Comparison of ENCODE assay signal across 8 cellular contexts in the genomic region with DNA sequence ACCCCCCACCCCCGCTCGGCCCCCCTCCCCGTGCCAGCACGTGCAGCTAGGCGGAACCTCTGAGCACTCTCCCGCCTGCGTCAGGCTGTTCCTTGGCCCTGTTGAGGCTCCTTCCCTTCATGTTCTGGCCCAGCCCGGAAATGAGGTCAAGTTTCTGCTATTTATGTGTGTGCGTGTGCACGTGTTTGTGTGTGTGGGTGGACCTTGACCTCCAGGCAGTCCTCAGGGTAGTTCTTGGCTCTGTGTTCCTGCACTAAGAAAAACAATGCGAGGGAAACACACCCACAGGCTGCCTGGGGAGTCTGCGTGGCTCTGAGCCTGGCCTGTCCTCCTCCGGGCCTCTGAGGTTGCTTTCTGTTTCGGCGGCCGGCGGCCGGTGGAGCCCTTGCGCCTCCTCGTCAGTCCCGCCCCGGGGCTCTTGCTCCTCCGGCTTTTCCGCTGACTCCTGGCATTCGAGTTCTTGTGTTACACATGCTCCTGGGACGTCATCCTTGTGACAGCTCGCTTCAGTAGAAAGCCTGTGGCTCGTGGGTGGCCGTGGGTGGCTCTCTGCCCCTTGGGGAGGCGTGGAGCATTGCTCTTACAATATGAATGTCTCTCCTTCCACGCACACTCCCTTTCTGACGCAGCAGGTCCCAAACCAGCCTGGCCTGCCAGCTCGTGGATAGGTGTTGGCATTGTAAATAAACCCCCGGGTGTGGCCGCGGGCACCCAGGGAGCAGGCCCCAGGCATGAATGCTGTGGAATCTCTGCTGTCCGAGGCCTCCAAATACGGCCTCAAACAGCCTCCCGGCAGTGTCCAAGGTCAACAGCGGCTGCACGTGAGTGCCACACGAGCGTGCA. TPM values are rescaled to one million over a fixed set of nuclear protein-coding genes. Genes with fewer than 3 reads are reported as not detected.
DNase-seq lines count a peak whose midpoint lies in the region; ATAC-seq and TF ChIP-seq lines count a peak whose summit lies in the region.

No MANE protein-coding gene starts in this region.

- peak overlapping the region; percentile 84 for H3K4ac ChIP-seq in IMR-90 (ENCODE audit: low read depth, low read length)

- peak; percentile 49 for ATAC-seq in GM21529 (IDR thresholded peaks at IDR 0.05; ENCODE audit: unreplicated experiment)
- ATAC-seq in IMR-90 (ENCODE audit: low read depth), result peak; percentile 97
- peak; percentile 91 for ATAC-seq in lung (ENCODE audit: insufficient read depth, low FRiP score)

- peak overlapping the region; percentile 47 for H2AK9ac ChIP-seq in IMR-90 (replicated peaks; ENCODE audit: low read depth, low read length, poor library complexity)

- TF ChIP-seq CTCF in IMR-90 (conservative IDR thresholded peaks at IDR 0.05; ENCODE audit: low read depth, low read length) (no peak), lung (IDR thresholded peaks at IDR 0.05; ENCODE audit: control extremely low read depth, extremely low read depth) (no peak)

- peak overlapping the region; percentile 69 for H3K4me2 ChIP-seq in IMR-90 (ENCODE audit: low read depth, low read length)

- POLR2A ChIA-PET in IMR-90 (lab: Charles Lee; ENCODE audit: unreplicated experiment), result interaction anchor here (0.6 kb wide), 1 partner anchor 10 kb away, joined by 3 read pairs; a partner anchor contains a TSS

- H3K18ac ChIP-seq in IMR-90 (ENCODE audit: low read depth, low read length), result peak overlapping the region; percentile 43

- no peaks in the 10 kb centered on the region for H3K36me3 ChIP-seq in IMR-90 (ENCODE audit: control insufficient read depth, insufficient read depth, low read length)
- H3K36me3 ChIP-seq in lung (ENCODE audit: control insufficient read depth in 2 of 2, insufficient read depth in 2 of 2, low read length in 2 of 2), result peaks cover 0 to 11% of the 10 kb centered on the region in 2 donors

- dilution Hi-C loops in IMR-90 (cut with HindIII; ENCODE audit: low sequenced_read_pairs, unreplicated experiment), result no loop called here

- peak overlapping the region; percentile 30 for H3K9ac ChIP-seq in IMR-90 (ENCODE audit: low read depth, low read length)

- H2BK15ac ChIP-seq in IMR-90 (ENCODE audit: low read depth, low read length), result peak overlapping the region; percentile 13; the same call in 1 of the 3 replicates

- TF ChIP-seq POLR2A in IMR-90 (IDR thresholded peaks at IDR 0.05; ENCODE audit: low read depth, low read length), result peak; percentile 64

- peak overlapping the region; percentile 55 for H2BK5ac ChIP-seq in IMR-90 (ENCODE audit: low read depth, low read length, poor library complexity, severe bottlenecking)

- in situ Hi-C loops in IMR-90 (cut with MboI; ENCODE audit: low sequenced_read_pairs), result no loop called here

- peak overlapping the region; percentile 7 to 78; a peak in 3 of 4 replicates for H4K8ac ChIP-seq in IMR-90 (ENCODE audit: low read depth in 2 of 2, low read length in 2 of 2)

- peak overlapping the region; percentile 24 for H3K56ac ChIP-seq in IMR-90 (ENCODE audit: extremely low read depth, insufficient read depth, low read length)

- H3K9me3 ChIP-seq in IMR-90 (ENCODE audit: control insufficient read depth, insufficient read depth, low read length) (no peaks in the 10 kb centered on the region), lung (ENCODE audit: control insufficient read depth in 2 of 2, insufficient read depth in 1 of 2, low read length in 1 of 2) (peaks cover 0 to 2% of the 10 kb centered on the region in 2 donors)

- H3K4me3 ChIP-seq in IMR-90 (ENCODE audit: insufficient read depth, low read depth, low read length) (peak overlapping the region; percentile 23), lung (no peak overlapping the region)

- H3K14ac ChIP-seq in IMR-90 (replicated peaks; ENCODE audit: low read depth, low read length), result peak overlapping the region; percentile 49

- BruUV-seq in IMR-90 (replicated peaks; lab: Mats Ljungman, UMichigan), result no TSS peak

- DNase-seq in EH (ENCODE audit: low read depth) (peak; percentile 98), IMR-90 (peak; percentile 99), lung (ENCODE audit: low spot score) (peak; percentile 88), NCI-H2081 (lab: John Stamatoyannopoulos, UW) (no peak)
- DNase-seq in activated CD4-positive, alpha-beta T cell treated with anti-CD3 and anti-CD28 coated beads, Interleukin-2, amount 50 U/mL, for 4 hours, result peak; percentile 52 to 54
- DNase-seq in effector CD4-positive, alpha-beta T cell, result peak; percentile 53
- DNase-seq in stimulated activated CD4-positive, alpha-beta T cell treated with anti-CD3 and anti-CD28 coated beads, TNF-alpha, amount 100 ng/mL, for 1 hour (ENCODE audit: low read depth in 3 of 3, low spot score in 1 of 3), result peak; percentile 18 to 41 (median 25)

- H4K20me1 ChIP-seq in IMR-90 (ENCODE audit: insufficient read depth, low read length), result no peaks in the 10 kb centered on the region

- peaks cover 5% of the 10 kb centered on the region; the same call in 1 of the 2 replicates for H3K9me1 ChIP-seq in IMR-90 (ENCODE audit: insufficient read depth, low read length)

- no peaks in the 10 kb centered on the region for H3K79me1 ChIP-seq in IMR-90 (ENCODE audit: low read depth in 1 of 2, low read length in 2 of 2)

- H3K23ac ChIP-seq in IMR-90 (ENCODE audit: low read depth, low read length), result peak overlapping the region; percentile 10; the same call in 1 of the 2 replicates

- 27% methylated on average over 21 of the region's 43 CpGs; no CpG with 5 or more reads in 1 of the 2 experiments for WGBS in IMR-90 (ENCODE audit: extremely low coverage in 2 of 2, insufficient read length in 1 of 2), 2 experiments
- WGBS in lung, 2 donors, result 16 to 24% methylated on average over 38 to 43 of the region's 43 CpGs

- H2BK20ac ChIP-seq in IMR-90 (ENCODE audit: low read depth, low read length), result peak overlapping the region; percentile 58

- H3K4me1 ChIP-seq in IMR-90 (ENCODE audit: control insufficient read depth, insufficient read depth, low read length) (peaks cover 13% of the 10 kb centered on the region; the same call in 1 of the 2 replicates), lung (ENCODE audit: control insufficient read depth in 2 of 2, insufficient read depth in 2 of 2, low read length in 2 of 2) (peaks cover 0 to 38% of the 10 kb centered on the region in 2 donors)

- TF ChIP-seq RAD21 in IMR-90 (IDR thresholded peaks at IDR 0.05; ENCODE audit: low read length), result no peak

- H3K27ac ChIP-seq in IMR-90 (ENCODE audit: insufficient read depth, low read length) (peak overlapping the region; percentile 70), lung (ENCODE audit: low read depth in 1 of 2, low read length in 1 of 2) (peak overlapping the region; percentile 71 to 95)

- peak overlapping the region; percentile 19; the same call in 1 of the 2 replicates for H4K5ac ChIP-seq in IMR-90 (ENCODE audit: low read depth, low read length)

- H2AFZ ChIP-seq in IMR-90 (replicated peaks; ENCODE audit: low read length, poor library complexity), result peak overlapping the region; percentile 86

- intact Hi-C loops in IMR-90 (cut with micrococcal nuclease), result no loop called here

- peak overlapping the region; percentile 53 for H4K91ac ChIP-seq in IMR-90 (ENCODE audit: insufficient read depth, low read depth, low read length)

- no peaks in the 10 kb centered on the region for H3K27me3 ChIP-seq in IMR-90 (ENCODE audit: control insufficient read depth, insufficient read depth, low read length)
- no peaks in the 10 kb centered on the region for H3K27me3 ChIP-seq in lung (ENCODE audit: control insufficient read depth, insufficient read depth)

- H2AK5ac ChIP-seq in IMR-90 (ENCODE audit: low read depth, low read length), result peak overlapping the region; percentile 94

- peak overlapping the region; percentile 61 for H2BK120ac ChIP-seq in IMR-90 (ENCODE audit: low read depth, low read length)

- CTCF ChIA-PET in IMR-90 (lab: Yijun Ruan, JAX), result no interaction called here

TF ChIP-seq in IMR-90, 13 proteins besides CTCF, POLR2A, EP300 and RAD21 (continues in another document):
- TF ChIP-seq SMC3 (IDR thresholded peaks at IDR 0.05; ENCODE audit: low read depth, low read length) (no peak), CHD1 (IDR thresholded peaks at IDR 0.05; ENCODE audit: low read depth, low read length) (no peak), RFX5 (IDR thresholded peaks at IDR 0.05; ENCODE audit: low read depth, low read length) (no peak), NFE2L2 (IDR thresholded peaks at IDR 0.05; ENCODE audit: low read depth, low read length) (0 out of 2 replicates have a peak, but pooled peaks have one; percentile 8), RCOR1 (IDR thresholded peaks at IDR 0.05; ENCODE audit: insufficient replicate concordance, low read length) (no peak), FOS (IDR thresholded peaks at IDR 0.05; ENCODE audit: low read depth, low read length) (no peak), MXI1 (IDR thresholded peaks at IDR 0.05; ENCODE audit: borderline replicate concordance, low read depth, low read length) (peak; percentile 57)
- TF ChIP-seq, protein P1, sequence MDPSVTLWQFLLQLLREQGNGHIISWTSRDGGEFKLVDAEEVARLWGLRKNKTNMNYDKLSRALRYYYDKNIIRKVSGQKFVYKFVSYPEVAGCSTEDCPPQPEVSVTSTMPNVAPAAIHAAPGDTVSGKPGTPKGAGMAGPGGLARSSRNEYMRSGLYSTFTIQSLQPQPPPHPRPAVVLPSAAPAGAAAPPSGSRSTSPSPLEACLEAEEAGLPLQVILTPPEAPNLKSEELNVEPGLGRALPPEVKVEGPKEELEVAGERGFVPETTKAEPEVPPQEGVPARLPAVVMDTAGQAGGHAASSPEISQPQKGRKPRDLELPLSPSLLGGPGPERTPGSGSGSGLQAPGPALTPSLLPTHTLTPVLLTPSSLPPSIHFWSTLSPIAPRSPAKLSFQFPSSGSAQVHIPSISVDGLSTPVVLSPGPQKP (IDR thresholded peaks at IDR 0.05; ENCODE audit: borderline replicate concordance, low read depth, low read length), result no peak

RNA-seq across cellular contexts. Expression of a gene that starts 10.0 kb away (rescaled TPM):
- total RNA-seq in IMR-90 (2012; rRNA removed), result 0.56 and 0.72 TPM in 2 replicates
- polyA plus RNA-seq in IMR-90 (2012; rRNA removed), result 1.1 and 1.5 TPM in 2 replicates
- 1.1 TPM in 2 replicates for polyA plus RNA-seq in IMR-90 (2012; cell fraction: cytosol; rRNA removed)
- polyA plus RNA-seq in IMR-90 (2012; cell fraction: nucleus; rRNA removed; ENCODE audit: low replicate concordance), result 2.1 and 5.3 TPM in 2 replicates
- 10 to 100 TPM in 1 of 2 donors, 1 to 10 TPM in 1; 4.7 to 49.6 TPM for total RNA-seq in lung
- polyA plus RNA-seq in lung, result 100 to 1,000 TPM in 1 of 2 donors, 10 to 100 TPM in 1; 35.3 to 152 TPM

RNA-seq across cellular contexts. Expression of a gene that starts 56.4 kb away (rescaled TPM):
- total RNA-seq in IMR-90 (2012; rRNA removed) (0.54 and 0.56 TPM in 2 replicates), lung (1 to 10 TPM in 1 of 2 donors, under 1 TPM in 1; 0.46 to 1.1 TPM)
- polyA plus RNA-seq in IMR-90 (2012; rRNA removed) (1.8 and 2.3 TPM in 2 replicates), lung (1 to 10 TPM in 1 of 2 donors, under 1 TPM in 1; 0.02 to 3.7 TPM)
- polyA plus RNA-seq in IMR-90 (2012; cell fraction: cytosol; rRNA removed), result 1.1 and 1.9 TPM in 2 replicates
- 1.2 and 2.9 TPM in 2 replicates for polyA plus RNA-seq in IMR-90 (2012; cell fraction: nucleus; rRNA removed; ENCODE audit: low replicate concordance)

Comparison
In these comparisons a context has a peak if more than half of its experiments do, and no peak if none do; other contexts are left out.
1. DNase-seq: peak in EH (single experiment), IMR-90 (single experiment), activated CD4-positive, alpha-beta T cell treated with anti-CD3 and anti-CD28 coated beads, Interleukin-2, amount 50 U/mL, for 4 hours (2 of 2), effector CD4-positive, alpha-beta T cell (single experiment), lung (single experiment) and stimulated activated CD4-positive, alpha-beta T cell treated with anti-CD3 and anti-CD28 coated beads, TNF-alpha, amount 100 ng/mL, for 1 hour (3 of 3); none in NCI-H2081 (0 of 2).
2. Peak in every context shown above with its lines, with median percentiles within 50 percentile points of each other: ATAC-seq.